In genomic region chr14:74886001-74886400, GRCh38 we compare ENCODE assay signal across 11 cellular contexts. TPM values are rescaled to one million over a fixed set of nuclear protein-coding genes. Genes with fewer than 3 reads are reported as not detected.
DNase-seq lines count a peak whose midpoint lies in the region; ATAC-seq, FAIRE-seq and TF ChIP-seq lines count a peak whose summit lies in the region.
"Had no signal": no experiment of that assay in that cellular context is flagged by ENCODE, and none has a peak within 500 bp of the region (broad histone marks: within the 10 kb centered on the region; RNA-seq: fewer than 3 reads in every experiment).

No MANE protein-coding gene starts in this region.

- TF ChIP-seq POLR2A in transverse colon (IDR thresholded peaks at IDR 0.05) = no peak

- FAIRE-seq in astrocyte (lab: Jason Lieb, UNC) = no peak

- no peak for DNase-seq in activated naive CD4-positive, alpha-beta T cell treated with anti-CD3 and anti-CD28 coated beads, Interleukin-2, amount 50 U/mL, for 16 hours
- DNase-seq in astrocyte (ENCODE audit: low read depth) (peak; percentile 93), iPS DF 4.7 (ENCODE audit: extremely low read depth, low spot score) (peak; percentile 58), transverse colon (no peak), midbrain (lab: John Stamatoyannopoulos, UW) (no peak)
- DNase-seq in effector CD4-positive, alpha-beta T cell = no peak
- DNase-seq: activated CD4-positive, alpha-beta T cell treated with anti-CD3 and anti-CD28 coated beads for 48 hours; Karpas-422 had no signal

- H3K4me1 ChIP-seq in astrocyte (ENCODE audit: insufficient read depth, low read length) (peaks cover 22% of the 10 kb centered on the region), transverse colon (peaks cover 19 to 64% (median 55%) of the 10 kb centered on the region in 4 donors)

- ATAC-seq in GM19463 (IDR thresholded peaks at IDR 0.05; ENCODE audit: unreplicated experiment) = no peak

- no peak overlapping the region for H3K27ac Mint-ChIP-seq in activated naive CD4-positive, alpha-beta T cell treated with anti-CD3 and anti-CD28 coated beads, Interleukin-2, amount 50 U/mL, for 24 hours
- no peak overlapping the region for H3K27ac Mint-ChIP-seq in astrocyte (ENCODE audit: unreplicated experiment)

- in situ Hi-C loops in transverse colon (cut with MboI; ENCODE audit: low pct_ligation_motif_present in 1 of 4, low pct_unique_long_range_greater_than_20kb in 1 of 4, low sequenced_read_pairs in 3 of 4) = no loop called here

- H2AFZ ChIP-seq in astrocyte (ENCODE audit: low read depth, low read length) = no peak overlapping the region

- H3K27ac ChIP-seq in astrocyte (ENCODE audit: low read depth, low read length) = no peak overlapping the region
- peak overlapping the region; percentile 30 to 61 (median 37) for H3K27ac ChIP-seq in transverse colon
- H3K27ac ChIP-seq: C4-2B had no signal

- H3K9ac ChIP-seq in astrocyte (ENCODE audit: low read length) = peak overlapping the region; percentile 6

- no peak for TF ChIP-seq CTCF in astrocyte (IDR thresholded peaks at IDR 0.05; ENCODE audit: insufficient read depth, low read depth, low read length)
- TF ChIP-seq CTCF in transverse colon (IDR thresholded peaks at IDR 0.05) = no peak

- H3K9me3 ChIP-seq in astrocyte (ENCODE audit: insufficient read depth, low read depth, low read length) (no peaks in the 10 kb centered on the region), transverse colon (no peaks in the 10 kb centered on the region)

- intact Hi-C loops in transverse colon (cut with DNase I; ENCODE audit: low total_unique reads) = no loop called here

- TF ChIP-seq EP300 in transverse colon (IDR thresholded peaks at IDR 0.05; ENCODE audit: low read depth) = no peak

- peaks cover 11% of the 10 kb centered on the region for H3K36me3 Mint-ChIP-seq in activated naive CD4-positive, alpha-beta T cell treated with anti-CD3 and anti-CD28 coated beads, Interleukin-2, amount 50 U/mL, for 24 hours
- H3K36me3 Mint-ChIP-seq in astrocyte (ENCODE audit: low read depth, unreplicated experiment) = peaks cover 4% of the 10 kb centered on the region

- peak overlapping the region; percentile 37 for H3K4me2 ChIP-seq in astrocyte (ENCODE audit: low read length)

- H3K9me3 Mint-ChIP-seq in activated naive CD4-positive, alpha-beta T cell treated with anti-CD3 and anti-CD28 coated beads, Interleukin-2, amount 50 U/mL, for 24 hours = no peaks in the 10 kb centered on the region
- peaks cover 2% of the 10 kb centered on the region for H3K9me3 Mint-ChIP-seq in astrocyte (ENCODE audit: unreplicated experiment)

- H3K36me3 ChIP-seq in astrocyte (ENCODE audit: insufficient read depth, low read length) (peaks cover 20% of the 10 kb centered on the region), transverse colon (peaks cover 0 to 28% (median 8%) of the 10 kb centered on the region in 4 donors)

- WGBS in transverse colon (ENCODE audit: low coverage in 1 of 2), 2 donors = 82 to 85% methylated on average over 2 to 3 of the region's 3 CpGs

- H4K20me1 ChIP-seq in astrocyte (ENCODE audit: insufficient read depth, low read length) = peaks cover 77% of the 10 kb centered on the region

- peak overlapping the region; percentile 0 for H3K4me3 Mint-ChIP-seq in activated naive CD4-positive, alpha-beta T cell treated with anti-CD3 and anti-CD28 coated beads, Interleukin-2, amount 50 U/mL, for 24 hours
- H3K4me3 Mint-ChIP-seq in astrocyte (ENCODE audit: unreplicated experiment) = no peak overlapping the region

- H3K4me1 Mint-ChIP-seq in activated naive CD4-positive, alpha-beta T cell treated with anti-CD3 and anti-CD28 coated beads, Interleukin-2, amount 50 U/mL, for 24 hours = peaks cover 62% of the 10 kb centered on the region
- H3K4me1 Mint-ChIP-seq in astrocyte (ENCODE audit: low read depth, unreplicated experiment) = peaks cover 44% of the 10 kb centered on the region

- H3K79me2 ChIP-seq in astrocyte (ENCODE audit: insufficient read depth, low read length) = peaks cover 79% of the 10 kb centered on the region

- no peaks in the 10 kb centered on the region for H3K27me3 ChIP-seq in astrocyte (ENCODE audit: insufficient read depth, low read length)
- H3K27me3 ChIP-seq in transverse colon = no peaks in the 10 kb centered on the region

- no peak overlapping the region for H3K4me3 ChIP-seq in astrocyte (ENCODE audit: insufficient read depth, low read depth, low read length)
- no peak overlapping the region for H3K4me3 ChIP-seq in transverse colon

- H3K27me3 Mint-ChIP-seq in activated naive CD4-positive, alpha-beta T cell treated with anti-CD3 and anti-CD28 coated beads, Interleukin-2, amount 50 U/mL, for 24 hours = no peaks in the 10 kb centered on the region
- no peaks in the 10 kb centered on the region for H3K27me3 Mint-ChIP-seq in astrocyte (ENCODE audit: low read depth, unreplicated experiment)

RNA-seq across cellular contexts. Expression of gene DLST, which starts 4.3 kb away (rescaled TPM):
- total RNA-seq in astrocyte (83.0 and 90.6 TPM in 2 replicates), transverse colon (100 to 1,000 TPM in 3 of 4 donors, 10 to 100 TPM in 1; 65.1 to 135 (median 103) TPM)

RNA-seq across cellular contexts. Expression of gene PROX2, which starts 10.1 kb away (rescaled TPM):
- total RNA-seq in astrocyte = not detected in 2 replicates
- total RNA-seq in transverse colon = under 1 TPM in 1 of 4 donors, not detected in 3; 0.79 TPM

RNA-seq across cellular contexts. Expression of gene RPS6KL1, which starts 37.1 kb away (rescaled TPM):
- total RNA-seq in astrocyte = 0.70 and 1.7 TPM in 2 replicates
- 10 to 100 TPM in 1 of 4 donors, 1 to 10 TPM in 2, not detected in 1; 6.4 to 54.1 (median 9.3) TPM for total RNA-seq in transverse colon

Comparison
In these comparisons a context has a peak if more than half of its experiments do, and no peak if none do; other contexts are left out.
1. DNase-seq: peak in astrocyte (single experiment) and iPS DF 4.7 (single experiment); none in activated naive CD4-positive, alpha-beta T cell treated with anti-CD3 and anti-CD28 coated beads, Interleukin-2, amount 50 U/mL, for 16 hours (single experiment), transverse colon (single experiment), midbrain (single experiment) and effector CD4-positive, alpha-beta T cell (single experiment).